ENCODE assay signal across 8 cellular contexts in the genomic region with DNA sequence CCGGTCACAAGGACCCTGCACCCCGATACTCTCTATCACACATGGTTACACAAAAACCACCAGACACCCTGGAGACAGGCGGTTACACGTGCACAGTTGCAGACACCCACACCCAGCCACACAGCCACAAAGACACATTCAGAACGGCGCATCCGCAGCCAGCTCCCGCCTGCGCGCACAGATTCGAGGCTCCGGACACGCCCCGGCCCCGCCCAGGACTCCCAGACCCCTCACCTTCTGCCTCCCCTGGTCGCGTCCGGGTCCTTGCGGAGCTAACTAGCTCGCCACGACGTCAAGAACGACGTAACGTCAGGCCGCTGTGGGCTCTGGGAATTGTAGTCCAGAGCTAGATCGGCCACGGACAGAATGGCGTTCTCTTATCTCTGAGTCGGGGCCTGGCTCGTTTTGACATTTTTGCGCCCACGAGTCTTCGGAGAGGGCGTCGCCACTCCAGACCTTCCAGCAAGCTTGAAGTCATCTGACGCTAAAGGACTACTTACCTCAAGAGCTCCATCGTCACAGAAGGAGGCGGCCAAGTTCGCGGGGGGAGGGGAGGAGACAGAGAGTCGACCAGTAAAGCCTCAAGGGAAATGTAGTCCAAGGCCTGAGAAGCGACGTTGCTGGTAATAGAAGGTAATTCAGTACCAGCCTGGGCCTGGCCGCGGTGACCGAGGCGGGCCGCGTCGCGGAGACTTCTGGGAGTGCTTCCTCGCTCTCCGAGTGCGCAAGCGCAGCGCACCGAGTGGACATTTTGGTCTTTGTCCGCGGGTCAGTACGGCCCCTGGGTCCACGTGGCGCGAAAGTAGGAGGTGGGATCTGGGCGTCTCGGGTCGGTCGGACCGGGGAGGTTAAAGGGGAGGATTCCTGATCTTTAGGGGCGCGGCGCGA. TPM values are rescaled to one million over a fixed set of nuclear protein-coding genes. Genes with fewer than 3 reads are reported as not detected.
DNase-seq lines count a peak whose midpoint lies in the region; ATAC-seq and TF ChIP-seq lines count a peak whose summit lies in the region.

A gene (plus strand): TSS at position 719 of the 888 bp plus-strand sequence. CDS start 21,335 bp downstream, outside the sequence.
A gene (minus strand): TSS at position 278 of the 888 bp plus-strand sequence. CDS start 12,680 bp downstream, outside the sequence.

- ATAC-seq in GM19395 (IDR thresholded peaks at IDR 0.05; ENCODE audit: unreplicated experiment) (peak; percentile 94), HG03521 (IDR thresholded peaks at IDR 0.05; ENCODE audit: unreplicated experiment) (peak; percentile 87), left lung (peak; percentile 97)

- peak within 1 kb of the TSS; percentile 70 to 87 for H3K4me3 ChIP-seq in left lung

- peak in 1 of 2 donors; percentile 36 for TF ChIP-seq CTCF in left lung (IDR thresholded peaks at IDR 0.05)

- no peaks in the 10 kb centered on the region for H3K9me3 ChIP-seq in left lung

- peaks cover 0 to 17% of the 10 kb centered on the region in 2 donors for H3K36me3 ChIP-seq in left lung

- peak within 1 kb of the TSS; percentile 88 to 97 for H3K27ac ChIP-seq in left lung

- DNase-seq in CD1c-positive myeloid dendritic cell (ENCODE audit: extremely low spot score) (peak; percentile 98), NCI-H69 (lab: John Stamatoyannopoulos, UW) (peak; percentile 100), dermis microvascular lymphatic vessel endothelial cell (ENCODE audit: low read depth in 2 of 2) (peak; percentile 97 to 99), left lung (peak; percentile 99)
- DNase-seq in activated CD4-positive, alpha-beta T cell treated with anti-CD3 and anti-CD28 coated beads, Interleukin-2, amount 50 U/mL, for 1 hour: peak; percentile 92
- peak; percentile 91 for DNase-seq in stimulated activated CD4-positive, alpha-beta T cell treated with anti-CD3 and anti-CD28 coated beads, Interleukin-2, amount 100 ng/mL, for 4 hours (ENCODE audit: low read depth)

- peaks cover 4 to 36% of the 10 kb centered on the region in 2 donors for H3K4me1 ChIP-seq in left lung

- no peaks in the 10 kb centered on the region for H3K27me3 ChIP-seq in left lung

- intact Hi-C loops in left lung (cut with DNase I): no loop called here

RNA-seq across cellular contexts. Expression of the first gene that starts in this region (rescaled TPM):
- total RNA-seq in dermis microvascular lymphatic vessel endothelial cell (49.2 and 60.7 TPM in 2 replicates), left lung (10 to 100 TPM; 42.8 to 47.7 TPM)

RNA-seq across cellular contexts. Expression of the second gene that starts in this region (rescaled TPM):
- total RNA-seq in dermis microvascular lymphatic vessel endothelial cell (2.2 and 3.3 TPM in 2 replicates), left lung (1 to 10 TPM; 3.2 to 3.5 TPM)

Comparison
In these comparisons a context has a peak if more than half of its experiments do, and no peak if none do; other contexts are left out.
1. Peak in every context shown above with its lines: DNase-seq, ATAC-seq, H3K4me3 ChIP-seq and H3K27ac ChIP-seq.